1 cellular context compared by ENCODE assay signal in the genomic region with DNA sequence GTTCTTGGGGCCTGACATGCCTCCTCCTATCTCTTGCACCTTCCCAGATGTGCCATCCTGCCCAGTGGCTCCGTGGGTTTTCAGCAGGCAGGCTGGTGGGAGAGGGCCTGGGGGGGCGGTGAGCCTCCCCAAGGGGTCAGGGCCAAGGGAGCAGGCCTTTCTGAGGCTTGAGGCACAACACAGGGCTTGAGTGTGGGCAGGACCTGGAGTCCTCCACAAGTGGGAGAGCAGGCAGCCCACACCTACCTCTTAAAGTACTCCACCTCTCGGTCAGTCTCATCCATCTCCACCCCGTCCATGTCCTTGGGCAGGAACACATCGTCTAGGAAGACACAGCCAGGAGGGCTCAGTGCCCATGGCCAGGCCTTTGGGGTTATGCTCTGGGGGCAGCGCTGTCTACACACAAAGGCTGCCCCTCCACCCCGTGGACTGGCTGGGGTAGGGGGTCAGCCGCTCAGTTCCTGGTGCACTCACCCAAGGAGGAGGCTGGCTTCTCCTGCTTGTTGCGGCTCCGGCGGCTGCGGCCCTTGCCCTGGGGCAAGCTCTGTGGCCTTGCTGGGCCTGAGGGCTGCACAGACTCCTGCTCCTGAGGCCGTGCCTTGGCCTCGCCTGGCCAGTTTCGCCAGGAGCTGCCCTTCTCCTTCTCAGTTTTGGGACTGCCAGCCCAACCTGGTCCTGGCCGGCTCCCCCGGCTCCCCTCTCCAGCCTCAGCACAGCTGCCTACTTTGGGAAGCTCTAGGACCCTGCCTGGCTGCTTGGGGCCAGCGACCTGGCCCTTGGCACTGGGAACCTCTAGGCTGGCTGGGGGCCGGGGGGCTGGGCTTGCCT.
A peak's percentile ranks its signal among the peaks of the same experiment; 100 is the strongest.
TF ChIP-seq lines count a peak whose summit lies in the region.

No MANE protein-coding gene starts in this region.

TF ChIP-seq in HEK293, 187 proteins besides CTCF, POLR2A, EP300 and RAD21:
- TF ChIP-seq SCRT2 (tag by site-specific recombination; IDR thresholded peaks at IDR 0.05): no peak
- no peak for TF ChIP-seq HOXA7 (CRISPR knock-in tag; IDR thresholded peaks at IDR 0.05; ENCODE audit: borderline replicate concordance)
- TF ChIP-seq ZNF560 (tag by site-specific recombination; IDR thresholded peaks at IDR 0.05; ENCODE audit: borderline replicate concordance): no peak
- peak; percentile 65 for TF ChIP-seq EGR2 (tag by site-specific recombination; IDR thresholded peaks at IDR 0.05; ENCODE audit: low read depth)
- peak; percentile 49 for TF ChIP-seq ZFHX2 (tag by site-specific recombination; conservative IDR thresholded peaks at IDR 0.05)
- TF ChIP-seq ZNF473 (tag by site-specific recombination; IDR thresholded peaks at IDR 0.05): no peak
- TF ChIP-seq ZNF670 (tag by site-specific recombination; IDR thresholded peaks at IDR 0.05; ENCODE audit: low read depth): no peak
